1 cellular context compared by ENCODE assay signal in the genomic region with DNA sequence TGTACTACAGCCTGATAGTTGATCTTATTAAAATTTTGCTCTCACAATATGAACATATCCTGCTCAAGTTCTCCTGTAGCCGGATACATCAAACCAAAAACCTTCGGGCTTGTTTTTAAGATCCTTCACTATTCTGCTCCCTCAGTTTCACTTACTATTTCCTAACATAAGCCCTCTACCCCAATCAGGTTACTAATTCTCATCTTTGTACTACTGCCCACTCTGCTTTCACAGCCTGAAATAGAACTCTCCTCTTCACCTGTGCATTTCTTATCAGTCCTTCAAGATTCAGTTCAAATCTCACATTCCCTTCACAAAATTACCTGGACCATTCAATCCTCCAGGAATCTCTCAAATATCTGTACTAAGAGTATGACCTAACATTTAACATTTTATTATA.
TF ChIP-seq lines count a peak whose summit lies in the region.

No MANE protein-coding gene starts in this region.

TF ChIP-seq in GM12878, 131 proteins besides CTCF, POLR2A, EP300 and RAD21:
- TF ChIP-seq, protein P1, sequence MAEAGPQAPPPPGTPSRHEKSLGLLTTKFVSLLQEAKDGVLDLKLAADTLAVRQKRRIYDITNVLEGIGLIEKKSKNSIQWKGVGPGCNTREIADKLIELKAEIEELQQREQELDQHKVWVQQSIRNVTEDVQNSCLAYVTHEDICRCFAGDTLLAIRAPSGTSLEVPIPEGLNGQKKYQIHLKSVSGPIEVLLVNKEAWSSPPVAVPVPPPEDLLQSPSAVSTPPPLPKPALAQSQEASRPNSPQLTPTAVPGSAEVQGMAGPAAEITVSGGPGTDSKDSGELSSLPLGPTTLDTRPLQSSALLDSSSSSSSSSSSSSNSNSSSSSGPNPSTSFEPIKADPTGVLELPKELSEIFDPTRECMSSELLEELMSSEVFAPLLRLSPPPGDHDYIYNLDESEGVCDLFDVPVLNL (IDR thresholded peaks at IDR 0.05; ENCODE audit: low read depth, low read length), result no peak
- no peak for TF ChIP-seq IKZF2 (IDR thresholded peaks at IDR 0.05)
- no peak for TF ChIP-seq EED (IDR thresholded peaks at IDR 0.05; ENCODE audit: low read depth)
- no peak for TF ChIP-seq LARP7 (IDR thresholded peaks at IDR 0.05)
- TF ChIP-seq, protein P2, sequence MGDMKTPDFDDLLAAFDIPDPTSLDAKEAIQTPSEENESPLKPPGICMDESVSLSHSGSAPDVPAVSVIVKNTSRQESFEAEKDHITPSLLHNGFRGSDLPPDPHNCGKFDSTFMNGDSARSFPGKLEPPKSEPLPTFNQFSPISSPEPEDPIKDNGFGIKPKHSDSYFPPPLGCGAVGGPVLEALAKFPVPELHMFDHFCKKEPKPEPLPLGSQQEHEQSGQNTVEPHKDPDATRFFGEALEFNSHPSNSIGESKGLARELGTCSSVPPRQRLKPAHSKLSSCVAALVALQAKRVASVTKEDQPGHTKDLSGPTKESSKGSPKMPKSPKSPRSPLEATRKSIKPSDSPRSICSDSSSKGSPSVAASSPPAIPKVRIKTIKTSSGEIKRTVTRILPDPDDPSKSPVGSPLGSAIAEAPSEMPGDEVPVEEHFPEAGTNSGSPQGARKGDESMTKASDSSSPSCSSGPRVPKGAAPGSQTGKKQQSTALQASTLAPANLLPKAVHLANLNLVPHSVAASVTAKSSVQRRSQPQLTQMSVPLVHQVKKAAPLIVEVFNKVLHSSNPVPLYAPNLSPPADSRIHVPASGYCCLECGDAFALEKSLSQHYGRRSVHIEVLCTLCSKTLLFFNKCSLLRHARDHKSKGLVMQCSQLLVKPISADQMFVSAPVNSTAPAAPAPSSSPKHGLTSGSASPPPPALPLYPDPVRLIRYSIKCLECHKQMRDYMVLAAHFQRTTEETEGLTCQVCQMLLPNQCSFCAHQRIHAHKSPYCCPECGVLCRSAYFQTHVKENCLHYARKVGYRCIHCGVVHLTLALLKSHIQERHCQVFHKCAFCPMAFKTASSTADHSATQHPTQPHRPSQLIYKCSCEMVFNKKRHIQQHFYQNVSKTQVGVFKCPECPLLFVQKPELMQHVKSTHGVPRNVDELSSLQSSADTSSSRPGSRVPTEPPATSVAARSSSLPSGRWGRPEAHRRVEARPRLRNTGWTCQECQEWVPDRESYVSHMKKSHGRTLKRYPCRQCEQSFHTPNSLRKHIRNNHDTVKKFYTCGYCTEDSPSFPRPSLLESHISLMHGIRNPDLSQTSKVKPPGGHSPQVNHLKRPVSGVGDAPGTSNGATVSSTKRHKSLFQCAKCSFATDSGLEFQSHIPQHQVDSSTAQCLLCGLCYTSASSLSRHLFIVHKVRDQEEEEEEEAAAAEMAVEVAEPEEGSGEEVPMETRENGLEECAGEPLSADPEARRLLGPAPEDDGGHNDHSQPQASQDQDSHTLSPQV (IDR thresholded peaks at IDR 0.05), result no peak
- TF ChIP-seq RB1 (IDR thresholded peaks at IDR 0.05; ENCODE audit: borderline replicate concordance), result no peak
- no peak for TF ChIP-seq SUZ12 (IDR thresholded peaks at IDR 0.05; ENCODE audit: unreplicated experiment)
- no peak for TF ChIP-seq RUNX3 (IDR thresholded peaks at IDR 0.05; ENCODE audit: low read length)
- TF ChIP-seq, protein P3, sequence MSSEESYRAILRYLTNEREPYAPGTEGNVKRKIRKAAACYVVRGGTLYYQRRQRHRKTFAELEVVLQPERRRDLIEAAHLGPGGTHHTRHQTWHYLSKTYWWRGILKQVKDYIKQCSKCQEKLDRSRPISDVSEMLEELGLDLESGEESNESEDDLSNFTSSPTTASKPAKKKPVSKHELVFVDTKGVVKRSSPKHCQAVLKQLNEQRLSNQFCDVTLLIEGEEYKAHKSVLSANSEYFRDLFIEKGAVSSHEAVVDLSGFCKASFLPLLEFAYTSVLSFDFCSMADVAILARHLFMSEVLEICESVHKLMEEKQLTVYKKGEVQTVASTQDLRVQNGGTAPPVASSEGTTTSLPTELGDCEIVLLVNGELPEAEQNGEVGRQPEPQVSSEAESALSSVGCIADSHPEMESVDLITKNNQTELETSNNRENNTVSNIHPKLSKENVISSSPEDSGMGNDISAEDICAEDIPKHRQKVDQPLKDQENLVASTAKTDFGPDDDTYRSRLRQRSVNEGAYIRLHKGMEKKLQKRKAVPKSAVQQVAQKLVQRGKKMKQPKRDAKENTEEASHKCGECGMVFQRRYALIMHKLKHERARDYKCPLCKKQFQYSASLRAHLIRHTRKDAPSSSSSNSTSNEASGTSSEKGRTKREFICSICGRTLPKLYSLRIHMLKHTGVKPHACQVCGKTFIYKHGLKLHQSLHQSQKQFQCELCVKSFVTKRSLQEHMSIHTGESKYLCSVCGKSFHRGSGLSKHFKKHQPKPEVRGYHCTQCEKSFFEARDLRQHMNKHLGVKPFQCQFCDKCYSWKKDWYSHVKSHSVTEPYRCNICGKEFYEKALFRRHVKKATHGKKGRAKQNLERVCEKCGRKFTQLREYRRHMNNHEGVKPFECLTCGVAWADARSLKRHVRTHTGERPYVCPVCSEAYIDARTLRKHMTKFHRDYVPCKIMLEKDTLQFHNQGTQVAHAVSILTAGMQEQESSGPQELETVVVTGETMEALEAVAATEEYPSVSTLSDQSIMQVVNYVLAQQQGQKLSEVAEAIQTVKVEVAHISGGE (CRISPR knock-in tag; IDR thresholded peaks at IDR 0.05), result no peak
- TF ChIP-seq TAF1 (IDR thresholded peaks at IDR 0.05; ENCODE audit: borderline replicate concordance, low read depth, low read length), result no peak
- TF ChIP-seq EGR1 (IDR thresholded peaks at IDR 0.05; ENCODE audit: borderline replicate concordance in 1 of 2, low read depth in 2 of 2, low read length in 2 of 2), result no peak
- no peak for TF ChIP-seq STAT3 (IDR thresholded peaks at IDR 0.05; ENCODE audit: low read depth, low read length)
- no peak for TF ChIP-seq ZNF274 (IDR thresholded peaks at IDR 0.05; ENCODE audit: insufficient read depth, insufficient read length)
- no peak for TF ChIP-seq DPF2 (IDR thresholded peaks at IDR 0.05)
- TF ChIP-seq NRF1 (conservative IDR thresholded peaks at IDR 0.05; ENCODE audit: low read depth, low read length), result no peak
- TF ChIP-seq, protein P4, sequence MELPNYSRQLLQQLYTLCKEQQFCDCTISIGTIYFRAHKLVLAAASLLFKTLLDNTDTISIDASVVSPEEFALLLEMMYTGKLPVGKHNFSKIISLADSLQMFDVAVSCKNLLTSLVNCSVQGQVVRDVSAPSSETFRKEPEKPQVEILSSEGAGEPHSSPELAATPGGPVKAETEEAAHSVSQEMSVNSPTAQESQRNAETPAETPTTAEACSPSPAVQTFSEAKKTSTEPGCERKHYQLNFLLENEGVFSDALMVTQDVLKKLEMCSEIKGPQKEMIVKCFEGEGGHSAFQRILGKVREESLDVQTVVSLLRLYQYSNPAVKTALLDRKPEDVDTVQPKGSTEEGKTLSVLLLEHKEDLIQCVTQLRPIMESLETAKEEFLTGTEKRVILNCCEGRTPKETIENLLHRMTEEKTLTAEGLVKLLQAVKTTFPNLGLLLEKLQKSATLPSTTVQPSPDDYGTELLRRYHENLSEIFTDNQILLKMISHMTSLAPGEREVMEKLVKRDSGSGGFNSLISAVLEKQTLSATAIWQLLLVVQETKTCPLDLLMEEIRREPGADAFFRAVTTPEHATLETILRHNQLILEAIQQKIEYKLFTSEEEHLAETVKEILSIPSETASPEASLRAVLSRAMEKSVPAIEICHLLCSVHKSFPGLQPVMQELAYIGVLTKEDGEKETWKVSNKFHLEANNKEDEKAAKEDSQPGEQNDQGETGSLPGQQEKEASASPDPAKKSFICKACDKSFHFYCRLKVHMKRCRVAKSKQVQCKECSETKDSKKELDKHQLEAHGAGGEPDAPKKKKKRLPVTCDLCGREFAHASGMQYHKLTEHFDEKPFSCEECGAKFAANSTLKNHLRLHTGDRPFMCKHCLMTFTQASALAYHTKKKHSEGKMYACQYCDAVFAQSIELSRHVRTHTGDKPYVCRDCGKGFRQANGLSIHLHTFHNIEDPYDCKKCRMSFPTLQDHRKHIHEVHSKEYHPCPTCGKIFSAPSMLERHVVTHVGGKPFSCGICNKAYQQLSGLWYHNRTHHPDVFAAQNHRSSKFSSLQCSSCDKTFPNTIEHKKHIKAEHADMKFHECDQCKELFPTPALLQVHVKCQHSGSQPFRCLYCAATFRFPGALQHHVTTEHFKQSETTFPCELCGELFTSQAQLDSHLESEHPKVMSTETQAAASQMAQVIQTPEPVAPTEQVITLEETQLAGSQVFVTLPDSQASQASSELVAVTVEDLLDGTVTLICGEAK (IDR thresholded peaks at IDR 0.05; ENCODE audit: borderline replicate concordance), result no peak
